ENCODE assay signal across 21 cellular contexts in the genomic region with DNA sequence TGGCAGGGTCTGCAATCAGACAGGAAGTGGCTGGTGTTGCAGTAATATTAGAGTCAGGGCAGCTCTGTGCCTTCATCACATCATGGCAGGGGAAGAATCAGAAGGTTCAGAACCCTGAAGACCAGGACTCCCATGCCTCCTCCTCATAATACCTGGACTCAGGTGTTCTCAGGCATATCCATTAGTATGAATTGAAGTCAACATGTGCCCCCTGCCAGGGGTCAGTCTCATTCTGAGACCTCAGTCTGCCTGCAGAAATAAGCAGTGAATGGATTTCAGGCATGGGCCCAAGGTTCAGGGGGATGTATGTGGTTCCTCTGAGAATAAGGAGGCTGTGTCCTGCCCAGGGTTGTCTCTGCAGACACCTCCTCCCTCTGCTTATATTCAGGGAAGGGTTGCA.
"Had no signal": no experiment of that assay in that cellular context is flagged by ENCODE, and none has a peak within 500 bp of the region (broad histone marks: within the 10 kb centered on the region; RNA-seq: fewer than 3 reads in every experiment).

No MANE protein-coding gene starts in this region.

- H3K79me2 ChIP-seq: hepatocyte had no signal

- DNase-seq: dermis blood vessel endothelial cell; dorsolateral prefrontal cortex; effector CD8-positive, alpha-beta T cell; effector memory CD8-positive, alpha-beta T cell; endodermal cell; erythroblast; foreskin keratinocyte; heart left ventricle; immature natural killer cell; left cardiac atrium; left lung; left ventricle myocardium superior; lower lobe of right lung; mesenchymal stem cell; mucosa of descending colon had no signal

- H3K9me3 Mint-ChIP-seq: effector memory CD8-positive, alpha-beta T cell; endodermal cell had no signal

- H3K4me3 ChIP-seq: coronary artery, dorsolateral prefrontal cortex, gastroesophageal sphincter, heart left ventricle, hepatocyte, left lung, lower lobe of right lung, mucosa of descending colon had no signal

- H3K36me3 Mint-ChIP-seq: immature natural killer cell had no signal

- H3K4me1 Mint-ChIP-seq: endodermal cell, mesothelial cell of epicardium had no signal

- ATAC-seq: effector memory CD8-positive, alpha-beta T cell; esophagus mucosa; foreskin keratinocyte; gastroesophageal sphincter; heart left ventricle; left cardiac atrium; left lung; left ventricle myocardium superior; lower lobe of right lung; mucosa of descending colon had no signal

- H3K9me3 ChIP-seq: heart left ventricle, left lung, lower lobe of right lung, mucosa of descending colon had no signal

- H2AFZ ChIP-seq: hepatocyte had no signal

- H3K4me3 Mint-ChIP-seq: effector memory CD8-positive, alpha-beta T cell; endodermal cell; immature natural killer cell; mesothelial cell of epicardium had no signal

- H3K4me2 ChIP-seq: hepatocyte had no signal

- H3K27ac Mint-ChIP-seq: effector memory CD8-positive, alpha-beta T cell; endodermal cell; immature natural killer cell; mesothelial cell of epicardium had no signal

- H3K27me3 ChIP-seq: gastroesophageal sphincter, heart left ventricle, hepatocyte, left lung had no signal

- H3K27ac ChIP-seq: coronary artery, dorsolateral prefrontal cortex, epithelial cell of prostate, foreskin keratinocyte, gastroesophageal sphincter, heart left ventricle, hepatocyte, left lung, lower lobe of right lung had no signal

- H3K36me3 ChIP-seq: gastroesophageal sphincter, heart left ventricle, left lung, lower lobe of right lung had no signal

- H3K4me1 ChIP-seq: foreskin keratinocyte, gastroesophageal sphincter, left lung, lower lobe of right lung had no signal
